In the genomic region with DNA sequence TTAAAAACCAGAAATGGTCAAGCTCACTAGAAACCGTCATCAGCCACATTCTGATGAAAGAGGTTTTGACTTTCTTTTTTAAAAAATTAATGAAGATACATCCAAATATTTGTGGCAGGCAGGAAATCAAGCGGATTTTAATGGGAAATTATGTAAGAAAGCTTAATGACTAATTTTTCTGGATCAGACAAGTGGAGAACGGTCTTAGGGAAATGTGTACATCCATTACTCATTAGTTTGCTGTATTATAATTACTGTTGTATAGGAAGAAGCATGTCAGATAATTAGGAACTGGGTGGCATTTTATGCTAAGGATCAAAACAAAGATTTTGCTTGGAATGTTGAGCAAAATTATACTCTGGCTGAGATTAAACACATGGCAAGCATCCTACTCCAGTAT, we compare ENCODE assay signal across 24 cellular contexts. TPM values are rescaled to one million over a fixed set of nuclear protein-coding genes. Genes with fewer than 3 reads are reported as not detected.
DNase-seq lines count a peak whose midpoint lies in the region; ATAC-seq, FAIRE-seq and TF ChIP-seq lines count a peak whose summit lies in the region.
"Had no signal": no experiment of that assay in that cellular context is flagged by ENCODE, and none has a peak within 500 bp of the region (broad histone marks: within the 10 kb centered on the region; RNA-seq: fewer than 3 reads in every experiment).

No MANE protein-coding gene starts in this region.

- POLR2A ChIA-PET in SK-N-SH (lab: Yijun Ruan, JAX), result no interaction called here

- H3K36me3 Mint-ChIP-seq in activated CD4-positive, alpha-beta T cell treated with anti-CD3 and anti-CD28 coated beads, Interleukin-2, amount 10 ng/mL, durations not matched to agents 24 days and 14 days (ENCODE audit: low read depth), result no peaks in the 10 kb centered on the region

- H3K36me3 ChIP-seq in SK-N-SH (replicated peaks in 1 of 2; ENCODE audit: control insufficient read depth in 1 of 2, insufficient read depth in 2 of 2, low read length in 1 of 2), result no peaks in the 10 kb centered on the region
- H3K36me3 ChIP-seq: MG63, SJCRH30 had no signal

- no peak overlapping the region for H3K4me3 Mint-ChIP-seq in activated CD4-positive, alpha-beta T cell treated with anti-CD3 and anti-CD28 coated beads, Interleukin-2, amount 10 ng/mL, durations not matched to agents 24 days and 14 days
- H3K4me3 Mint-ChIP-seq: CD4-positive, alpha-beta T cell had no signal

- no peak overlapping the region for H3K27ac Mint-ChIP-seq in activated CD4-positive, alpha-beta T cell treated with anti-CD3 and anti-CD28 coated beads, Interleukin-2, amount 10 ng/mL, durations not matched to agents 24 days and 14 days
- H3K27ac Mint-ChIP-seq: CD4-positive, alpha-beta T cell had no signal

- H2AFZ ChIP-seq in SK-N-SH (ENCODE audit: low read depth), result no peak overlapping the region
- H2AFZ ChIP-seq: PC-9 had no signal

- H3K9me3 ChIP-seq in SK-N-SH, result no peaks in the 10 kb centered on the region
- H3K9me3 ChIP-seq: MG63, SJCRH30 had no signal

- peaks cover 51% of the 10 kb centered on the region; the same call in 1 of the 2 replicates for H3K79me2 ChIP-seq in SK-N-SH (ENCODE audit: insufficient read depth)

- H4K20me1 ChIP-seq in SK-N-SH (ENCODE audit: insufficient read depth), result peaks cover 33% of the 10 kb centered on the region; the same call in 1 of the 2 replicates

- TF ChIP-seq RAD21 in SK-N-SH (IDR thresholded peaks at IDR 0.05; ENCODE audit: low read length), result no peak

- H3F3A ChIP-seq in SK-N-SH (replicated peaks; ENCODE audit: insufficient read depth), result no peaks in the 10 kb centered on the region

- peaks cover 2% of the 10 kb centered on the region for H3K27me3 Mint-ChIP-seq in activated CD4-positive, alpha-beta T cell treated with anti-CD3 and anti-CD28 coated beads, Interleukin-2, amount 10 ng/mL, durations not matched to agents 24 days and 14 days

- no peak overlapping the region for H3K27ac ChIP-seq in SK-N-SH (ENCODE audit: low read depth in 2 of 2, low read length in 1 of 2)
- H3K27ac ChIP-seq: 22Rv1, PC-9, SJCRH30 had no signal

- intact Hi-C loops in head of caudate nucleus (cut with DNase I), result no loop called here
- intact Hi-C loops in activated CD4-positive, alpha-beta T cell treated with anti-CD3 and anti-CD28 coated beads, Interleukin-2, amount 10 ng/mL, durations not matched to agents 24 days and 14 days (cut with micrococcal nuclease), result no loop called here

- no peak overlapping the region for H3K4me3 ChIP-seq in SK-N-SH (ENCODE audit: low read depth in 2 of 2, low read length in 1 of 2)
- no peak overlapping the region for H3K4me3 ChIP-seq in foreskin fibroblast (ENCODE audit: low read depth in 1 of 2, low read length in 2 of 2)
- H3K4me3 ChIP-seq: MG63, PC-9, SJCRH30 had no signal

- DNase-seq in SK-N-SH (no peak), foreskin fibroblast (peak; percentile 14 to 35), head of caudate nucleus (no peak), omental fat pad (ENCODE audit: low spot score) (no peak), iPS-NIHi7 (ENCODE audit: extremely low spot score) (no peak)
- no peak for DNase-seq in activated CD4-positive, alpha-beta T cell treated with anti-CD3 and anti-CD28 coated beads, Interleukin-2, amount 10 ng/mL, durations not matched to agents 24 days and 14 days
- DNase-seq: ACHN; CD4-positive, alpha-beta T cell; GDM1; IMR-90; KG1; MG63; NCI-H1105 treated with DMSO at 0.1 percent for 48 hours; NCI-H2029; PC-9; SJCRH30 had no signal

- 80% methylated on average over 3 of the region's 3 CpGs for WGBS in SK-N-SH (ENCODE audit: low lambda C conversion rate)

- H3K4me2 ChIP-seq in SK-N-SH, result no peak overlapping the region
- H3K4me2 ChIP-seq: PC-9 had no signal

- H3K9ac ChIP-seq in SK-N-SH, result no peak overlapping the region

- H3K4me1 Mint-ChIP-seq in activated CD4-positive, alpha-beta T cell treated with anti-CD3 and anti-CD28 coated beads, Interleukin-2, amount 10 ng/mL, durations not matched to agents 24 days and 14 days, result no peaks in the 10 kb centered on the region

- ATAC-seq in SK-N-SH treated with all-trans-retinoic acid at 6 μM for 48 hours (no peak), omental fat pad (ENCODE audit: low FRiP score) (no peak)
- ATAC-seq: Right ventricle myocardium inferior had no signal

- H3K9me2 ChIP-seq in SK-N-SH, result no peaks in the 10 kb centered on the region

- CTCF ChIA-PET in SK-N-SH (lab: Yijun Ruan, JAX), result interaction anchor here (0.7 to 1.1 kb wide), 2 partner anchors 19 to 398 kb away, joined by 3 read pairs; no protein-coding TSS in a partner anchor

- H3K9me3 Mint-ChIP-seq in activated CD4-positive, alpha-beta T cell treated with anti-CD3 and anti-CD28 coated beads, Interleukin-2, amount 10 ng/mL, durations not matched to agents 24 days and 14 days, result no peaks in the 10 kb centered on the region
- H3K9me3 Mint-ChIP-seq: CD4-positive, alpha-beta T cell had no signal

- TF ChIP-seq CTCF in SK-N-SH (IDR thresholded peaks at IDR 0.05) (no peak), foreskin fibroblast (IDR thresholded peaks at IDR 0.05; ENCODE audit: low read depth, low read length) (no peak), omental fat pad (IDR thresholded peaks at IDR 0.05) (no peak)

- H3K4me1 ChIP-seq in SK-N-SH (ENCODE audit: control insufficient read depth in 1 of 2, insufficient read depth in 2 of 2, low read depth in 1 of 2, low read length in 1 of 2), result peaks cover 0 to 6% of the 10 kb centered on the region in 2 experiments; a peak in 1 of 4 replicates
- H3K4me1 ChIP-seq: SJCRH30 had no signal

- no peak for TF ChIP-seq EP300 in SK-N-SH (IDR thresholded peaks at IDR 0.05; ENCODE audit: borderline replicate concordance in 1 of 2, low read depth in 1 of 2, low read length in 1 of 2)

- FAIRE-seq in endometrium (lab: Jason Lieb, UNC), result peak; percentile 18
- FAIRE-seq: D721Med, GM12891, GM19239, H54 had no signal

- H3K27me3 ChIP-seq in SK-N-SH (ENCODE audit: insufficient read depth), result no peaks in the 10 kb centered on the region
- H3K27me3 ChIP-seq: MG63, SJCRH30 had no signal

TF ChIP-seq in SK-N-SH treated with all-trans-retinoic acid at 6 μM for 48 hours, 23 proteins besides CTCF, POLR2A, EP300 and RAD21:
- no peak for TF ChIP-seq PPARA (CRISPR knock-in tag; IDR thresholded peaks at IDR 0.05; ENCODE audit: borderline replicate concordance)
- peak; percentile 65 for TF ChIP-seq ZFP30 (CRISPR knock-in tag; IDR thresholded peaks at IDR 0.05)

TF ChIP-seq in SK-N-SH, 30 proteins besides CTCF, POLR2A, EP300 and RAD21:
- TF ChIP-seq, protein P1, sequence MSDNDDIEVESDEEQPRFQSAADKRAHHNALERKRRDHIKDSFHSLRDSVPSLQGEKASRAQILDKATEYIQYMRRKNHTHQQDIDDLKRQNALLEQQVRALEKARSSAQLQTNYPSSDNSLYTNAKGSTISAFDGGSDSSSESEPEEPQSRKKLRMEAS (IDR thresholded peaks at IDR 0.05; ENCODE audit: low read depth), result no peak
- TF ChIP-seq TAF1 (IDR thresholded peaks at IDR 0.05; ENCODE audit: borderline replicate concordance, low read depth, low read length) (no peak), NRF1 (IDR thresholded peaks at IDR 0.05; ENCODE audit: low read depth, low read length) (no peak), CHD2 (IDR thresholded peaks at IDR 0.05; ENCODE audit: low read length, partially characterized antibody) (no peak), MXI1 (IDR thresholded peaks at IDR 0.05; ENCODE audit: low read depth, low read length) (no peak), FOXM1 (IDR thresholded peaks at IDR 0.05; ENCODE audit: low read depth) (no peak), FOXJ3 (CRISPR knock-in tag; IDR thresholded peaks at IDR 0.05) (no peak), POLR2AphosphoS5 (IDR thresholded peaks at IDR 0.05; ENCODE audit: low read depth, low read length) (no peak)
- TF ChIP-seq, protein P2, sequence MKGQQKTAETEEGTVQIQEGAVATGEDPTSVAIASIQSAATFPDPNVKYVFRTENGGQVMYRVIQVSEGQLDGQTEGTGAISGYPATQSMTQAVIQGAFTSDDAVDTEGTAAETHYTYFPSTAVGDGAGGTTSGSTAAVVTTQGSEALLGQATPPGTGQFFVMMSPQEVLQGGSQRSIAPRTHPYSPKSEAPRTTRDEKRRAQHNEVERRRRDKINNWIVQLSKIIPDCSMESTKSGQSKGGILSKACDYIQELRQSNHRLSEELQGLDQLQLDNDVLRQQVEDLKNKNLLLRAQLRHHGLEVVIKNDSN (IDR thresholded peaks at IDR 0.05; ENCODE audit: borderline replicate concordance, low read depth), result no peak
- TF ChIP-seq, protein P3, sequence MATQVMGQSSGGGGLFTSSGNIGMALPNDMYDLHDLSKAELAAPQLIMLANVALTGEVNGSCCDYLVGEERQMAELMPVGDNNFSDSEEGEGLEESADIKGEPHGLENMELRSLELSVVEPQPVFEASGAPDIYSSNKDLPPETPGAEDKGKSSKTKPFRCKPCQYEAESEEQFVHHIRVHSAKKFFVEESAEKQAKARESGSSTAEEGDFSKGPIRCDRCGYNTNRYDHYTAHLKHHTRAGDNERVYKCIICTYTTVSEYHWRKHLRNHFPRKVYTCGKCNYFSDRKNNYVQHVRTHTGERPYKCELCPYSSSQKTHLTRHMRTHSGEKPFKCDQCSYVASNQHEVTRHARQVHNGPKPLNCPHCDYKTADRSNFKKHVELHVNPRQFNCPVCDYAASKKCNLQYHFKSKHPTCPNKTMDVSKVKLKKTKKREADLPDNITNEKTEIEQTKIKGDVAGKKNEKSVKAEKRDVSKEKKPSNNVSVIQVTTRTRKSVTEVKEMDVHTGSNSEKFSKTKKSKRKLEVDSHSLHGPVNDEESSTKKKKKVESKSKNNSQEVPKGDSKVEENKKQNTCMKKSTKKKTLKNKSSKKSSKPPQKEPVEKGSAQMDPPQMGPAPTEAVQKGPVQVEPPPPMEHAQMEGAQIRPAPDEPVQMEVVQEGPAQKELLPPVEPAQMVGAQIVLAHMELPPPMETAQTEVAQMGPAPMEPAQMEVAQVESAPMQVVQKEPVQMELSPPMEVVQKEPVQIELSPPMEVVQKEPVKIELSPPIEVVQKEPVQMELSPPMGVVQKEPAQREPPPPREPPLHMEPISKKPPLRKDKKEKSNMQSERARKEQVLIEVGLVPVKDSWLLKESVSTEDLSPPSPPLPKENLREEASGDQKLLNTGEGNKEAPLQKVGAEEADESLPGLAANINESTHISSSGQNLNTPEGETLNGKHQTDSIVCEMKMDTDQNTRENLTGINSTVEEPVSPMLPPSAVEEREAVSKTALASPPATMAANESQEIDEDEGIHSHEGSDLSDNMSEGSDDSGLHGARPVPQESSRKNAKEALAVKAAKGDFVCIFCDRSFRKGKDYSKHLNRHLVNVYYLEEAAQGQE (IDR thresholded peaks at IDR 0.05; ENCODE audit: low read depth, low read length), result no peak

RNA-seq across cellular contexts. Expression of a gene that starts 39.4 kb away (rescaled TPM):
- polyA plus RNA-seq in SK-N-SH (2012; rRNA removed), result 8.8 and 9.4 TPM in 2 replicates
- 4.9 and 7.6 TPM in 2 replicates for polyA plus RNA-seq in SK-N-SH (2012; cell fraction: cytosol; rRNA removed)
- 9.4 and 9.9 TPM in 2 replicates for polyA plus RNA-seq in SK-N-SH (2012; cell fraction: nucleus; rRNA removed)
- 10 to 100 TPM; 15.5 to 24.3 (median 16.2) TPM for total RNA-seq in omental fat pad
- total RNA-seq in activated CD4-positive, alpha-beta T cell treated with anti-CD3 and anti-CD28 coated beads, Interleukin-2, amount 10 ng/mL, durations not matched to agents 24 days and 14 days, result 2.3 and 3.8 TPM in 2 replicates

Comparison
In these comparisons a context has a peak if more than half of its experiments do, and no peak if none do; other contexts are left out.
1. DNase-seq: peak in foreskin fibroblast (2 of 2); none in SK-N-SH (single experiment), head of caudate nucleus (0 of 42), omental fat pad (single experiment), iPS-NIHi7 (single experiment) and activated CD4-positive, alpha-beta T cell treated with anti-CD3 and anti-CD28 coated beads, Interleukin-2, amount 10 ng/mL, durations not matched to agents 24 days and 14 days (single experiment).